Comparison of ENCODE assay signal across 19 cellular contexts in the genomic region with DNA sequence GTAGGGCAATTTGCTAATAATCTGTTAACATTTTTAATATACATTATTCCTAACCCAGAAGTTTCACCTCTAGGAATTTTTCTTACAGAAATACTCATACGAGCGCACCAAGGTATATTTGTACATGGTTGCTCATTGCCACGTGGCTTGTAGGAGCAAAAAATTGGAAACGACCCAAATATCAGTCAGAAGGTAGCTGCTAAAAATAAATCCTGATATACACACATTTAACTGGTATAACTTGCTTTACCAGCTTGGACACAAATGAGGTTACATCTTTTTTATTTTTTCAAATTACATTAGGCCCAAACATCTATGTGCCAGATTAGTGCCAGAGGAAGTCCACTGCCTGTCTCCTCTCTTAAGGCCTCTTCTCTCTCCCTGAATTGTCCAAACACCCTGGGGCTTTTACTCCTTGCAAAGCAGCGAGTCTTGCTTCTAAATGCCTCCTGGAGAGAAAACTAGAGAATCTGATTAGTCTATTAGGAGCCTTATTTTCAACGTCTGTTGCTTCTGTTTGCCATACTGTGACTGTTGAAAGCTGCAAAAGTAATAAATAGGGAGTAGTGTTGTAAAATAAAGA.
DNase-seq lines count a peak whose midpoint lies in the region; FAIRE-seq and TF ChIP-seq lines count a peak whose summit lies in the region.
"Had no signal": no experiment of that assay in that cellular context is flagged by ENCODE, and none has a peak within 500 bp of the region (broad histone marks: within the 10 kb centered on the region; RNA-seq: fewer than 3 reads in every experiment).

No MANE protein-coding gene starts in this region.

- no peak overlapping the region for H3K4me3 ChIP-seq in LNCaP clone FGC (ENCODE audit: low read depth, low read length)
- H3K4me3 ChIP-seq in breast epithelium: no peak overlapping the region
- no peak overlapping the region for H3K4me3 ChIP-seq in osteoblast (ENCODE audit: insufficient read depth, low read length)
- no peak overlapping the region for H3K4me3 ChIP-seq in hepatocyte
- H3K4me3 ChIP-seq: GM12878, upper lobe of left lung had no signal

- H3K4me1 ChIP-seq in breast epithelium (peaks cover 0 to 6% of the 10 kb centered on the region in 2 donors), osteoblast (ENCODE audit: insufficient read depth, low read length) (no peaks in the 10 kb centered on the region), hepatocyte (ENCODE audit: insufficient read depth) (no peaks in the 10 kb centered on the region)

- H3K36me3 ChIP-seq in breast epithelium: no peaks in the 10 kb centered on the region
- no peaks in the 10 kb centered on the region for H3K36me3 ChIP-seq in osteoblast (ENCODE audit: insufficient read depth, low read length)
- H3K36me3 ChIP-seq in hepatocyte (replicated peaks; ENCODE audit: insufficient read depth, low read depth): no peaks in the 10 kb centered on the region
- H3K36me3 ChIP-seq: upper lobe of left lung had no signal

- no peaks in the 10 kb centered on the region for H3K79me2 ChIP-seq in osteoblast (ENCODE audit: insufficient read depth, low read length)
- no peaks in the 10 kb centered on the region for H3K79me2 ChIP-seq in hepatocyte

- in situ Hi-C loops in ACHN (cut with HindIII; ENCODE audit: low pct_ligation_motif_present, low pct_unique_long_range_greater_than_20kb, low sequenced_read_pairs): no loop called here

- TF ChIP-seq CTCF in LNCaP clone FGC (IDR thresholded peaks at IDR 0.05; ENCODE audit: control insufficient read depth, extremely low read depth, insufficient read depth) (no peak), breast epithelium (IDR thresholded peaks at IDR 0.05) (no peak), osteoblast (IDR thresholded peaks at IDR 0.05; ENCODE audit: extremely low read depth, low read depth, low read length) (no peak), hepatocyte (IDR thresholded peaks at IDR 0.05; ENCODE audit: poor library complexity) (no peak)

- H3K4me2 ChIP-seq in osteoblast (ENCODE audit: insufficient read depth, low read length) (no peak overlapping the region), hepatocyte (no peak overlapping the region)

- H4K20me1 ChIP-seq in osteoblast (ENCODE audit: insufficient read depth, low read length): no peaks in the 10 kb centered on the region
- no peaks in the 10 kb centered on the region for H4K20me1 ChIP-seq in hepatocyte (ENCODE audit: insufficient read depth, poor library complexity, severe bottlenecking)

- H3K27me3 ChIP-seq in breast epithelium (no peaks in the 10 kb centered on the region), osteoblast (ENCODE audit: insufficient read depth, low read length) (no peaks in the 10 kb centered on the region), hepatocyte (no peaks in the 10 kb centered on the region)
- H3K27me3 ChIP-seq: upper lobe of left lung had no signal

- no peak for FAIRE-seq in HTR-8/SVneo (lab: Jason Lieb, UNC)
- FAIRE-seq: G401.6, GM12878, H54 had no signal

- H3K9me2 ChIP-seq in hepatocyte (replicated peaks; ENCODE audit: insufficient read depth): no peaks in the 10 kb centered on the region

- no peaks in the 10 kb centered on the region for H3K9me3 ChIP-seq in breast epithelium
- H3K9me3 ChIP-seq in osteoblast (ENCODE audit: low read depth, low read length): no peaks in the 10 kb centered on the region
- no peaks in the 10 kb centered on the region for H3K9me3 ChIP-seq in hepatocyte (ENCODE audit: low read depth)
- H3K9me3 ChIP-seq: upper lobe of left lung had no signal

- intact Hi-C loops in breast epithelium (cut with DNase I; ENCODE audit: low total_unique reads): no loop called here

- no peak for TF ChIP-seq POLR2A in breast epithelium (IDR thresholded peaks at IDR 0.05)

- H3K27ac ChIP-seq in breast epithelium (peak overlapping the region; percentile 8 to 71), osteoblast (ENCODE audit: low read depth, low read length) (no peak overlapping the region), hepatocyte (no peak overlapping the region)
- H3K27ac ChIP-seq: upper lobe of left lung had no signal

- H2AFZ ChIP-seq in osteoblast (ENCODE audit: low read length) (peak overlapping the region; percentile 75), hepatocyte (no peak overlapping the region)

- 63% methylated on average over 6 of the region's 6 CpGs for WGBS in hepatocyte (ENCODE audit: low lambda C conversion rate, missing lambda C conversion rate)

- DNase-seq in DMS 273 (lab: John Stamatoyannopoulos, UW; ENCODE audit: unreplicated experiment): peak; percentile 37
- DNase-seq in DMS 273 treated with DMSO at 0.1 percent for 48 hours (lab: John Stamatoyannopoulos, UW): no peak
- peak; percentile 94 for DNase-seq in LNCaP clone FGC (ENCODE audit: low read depth)
- peak in 1 of 2 donors; percentile 31 for DNase-seq in breast epithelium (ENCODE audit: low spot score in 2 of 2)
- no peak for DNase-seq in osteoblast (ENCODE audit: insufficient read length, low spot score, missing footprints)
- no peak for DNase-seq in hepatocyte (ENCODE audit: low spot score)
- DNase-seq in ACHN: no peak
- no peak for DNase-seq in HTR-8/SVneo (ENCODE audit: insufficient read length, low spot score)
- DNase-seq: 8988T; activated B cell treated with CpG ODN at 0.5 μM for 24 hours; effector memory CD8-positive, alpha-beta T cell; NCI-H187 treated with DMSO at 0.1 percent for 48 hours; NCI-H526; RPMI8226; stimulated activated naive CD4-positive, alpha-beta T cell treated with Interleukin-2 at 50 U/mL for 16 hours had no signal

Comparison
In these comparisons a context has a peak if more than half of its experiments do, and no peak if none do; other contexts are left out.
1. DNase-seq: peak in DMS 273 (single experiment) and LNCaP clone FGC (single experiment); none in DMS 273 treated with DMSO at 0.1 percent for 48 hours (single experiment), osteoblast (single experiment), hepatocyte (single experiment), ACHN (single experiment) and HTR-8/SVneo (single experiment).
2. H3K27ac ChIP-seq: peak in breast epithelium (2 of 2); none in osteoblast (single experiment) and hepatocyte (single experiment).